11 cellular contexts compared by ENCODE assay signal in genomic region chr12:49549735-49550710, GRCh38. TPM values are rescaled to one million over a fixed set of nuclear protein-coding genes. Genes with fewer than 3 reads are reported as not detected.
A peak's percentile ranks its signal among the peaks of the same experiment; 100 is the strongest.
DNase-seq lines count a peak whose midpoint lies in the region; ATAC-seq and TF ChIP-seq lines count a peak whose summit lies in the region.
"Had no signal": no experiment of that assay in that cellular context is flagged by ENCODE, and none has a peak within 500 bp of the region (broad histone marks: within the 10 kb centered on the region; RNA-seq: fewer than 3 reads in every experiment).

No MANE protein-coding gene starts in this region.

- no TSS peak for BruUV-seq in OCI-LY7 (replicated peaks; lab: Mats Ljungman, UMichigan)

- DNase-seq in DMS153 treated with DMSO at 0.1 percent for 48 hours (lab: John Stamatoyannopoulos, UW; ENCODE audit: unreplicated experiment) (peak; percentile 47), NCI-H128 (lab: John Stamatoyannopoulos, UW; ENCODE audit: unreplicated experiment) (peak; percentile 72), OCI-LY7 (ENCODE audit: low spot score) (peak; percentile 32), mesothelial cell of epicardium (ENCODE audit: low spot score in 2 of 2, unreplicated experiment in 2 of 2) (no peak), HEK293T (ENCODE audit: extremely low spot score) (no peak)
- no peak for DNase-seq in activated CD4-positive, CD25-positive, alpha-beta regulatory T cell treated with anti-CD3 and anti-CD28 coated beads, Interleukin-2, amount 50 U/mL, for 72 hours
- DNase-seq: NCI-H82 had no signal

- intact Hi-C loops in OCI-LY7 (cut with micrococcal nuclease; ENCODE audit: unreplicated experiment), result loop anchor here (5.0 kb wide), 1 partner anchor 72 kb away; the partner anchor contains the start of gene PRPF40B

- H4K20me1 ChIP-seq in OCI-LY7 (ENCODE audit: insufficient read depth, low read length), result no peaks in the 10 kb centered on the region

- POLR2A ChIA-PET in OCI-LY7 (lab: Charles Lee) (interaction anchor here (0.6 to 1.1 kb wide), 3 partner anchors 13 to 730 kb away, joined by 3 read pairs; no protein-coding TSS in a partner anchor), HEK293T (lab: Yijun Ruan, JAX) (interaction anchor here (0.6 to 0.9 kb wide), 2 partner anchors 11 to 183 kb away, joined by 3 read pairs; partner anchors contain the start of gene SPATS2)

- no peaks in the 10 kb centered on the region for H3K9me3 Mint-ChIP-seq in mesothelial cell of epicardium
- H3K9me3 Mint-ChIP-seq: central memory CD8-positive, alpha-beta T cell had no signal

- peaks cover 20% of the 10 kb centered on the region for H3K4me1 ChIP-seq in OCI-LY7 (ENCODE audit: insufficient read depth, low read length, poor library complexity, severe bottlenecking)

- no peak for TF ChIP-seq CTCF in OCI-LY7 (conservative IDR thresholded peaks at IDR 0.05; ENCODE audit: low read length)
- no peak for TF ChIP-seq CTCF in mesothelial cell of epicardium (IDR thresholded peaks at IDR 0.05; ENCODE audit: unreplicated experiment)

- H3K79me2 ChIP-seq in OCI-LY7 (ENCODE audit: insufficient read depth, low read depth, low read length), result no peaks in the 10 kb centered on the region

- H3K4me3 Mint-ChIP-seq in mesothelial cell of epicardium, result peak overlapping the region; percentile 3

- H3K9me3 ChIP-seq in OCI-LY7 (ENCODE audit: low read length), result no peaks in the 10 kb centered on the region
- H3K9me3 ChIP-seq: tibial nerve had no signal

- H3K27ac ChIP-seq in OCI-LY7 (ENCODE audit: low read depth, low read length, poor library complexity, severe bottlenecking), result no peak overlapping the region
- H3K27ac ChIP-seq: tibial nerve had no signal

- no peak overlapping the region for H2AFZ ChIP-seq in OCI-LY7 (ENCODE audit: low read length)

- no peaks in the 10 kb centered on the region for H3K36me3 Mint-ChIP-seq in mesothelial cell of epicardium

- H3K4me3 ChIP-seq in OCI-LY7 (ENCODE audit: low read depth, low read length, poor library complexity, severe bottlenecking), result no peak overlapping the region

- H3K27me3 Mint-ChIP-seq in mesothelial cell of epicardium (ENCODE audit: low read depth), result peaks cover 42% of the 10 kb centered on the region

- no peaks in the 10 kb centered on the region for H3K9me2 ChIP-seq in OCI-LY7 (ENCODE audit: insufficient read depth, low read length)

- CTCF ChIA-PET in OCI-LY7 (lab: Charles Lee; ENCODE audit: unreplicated experiment) (no interaction called here), HEK293T (lab: Yijun Ruan, JAX) (interaction anchor here (0.6 to 1.1 kb wide), 3 partner anchors 35 to 396 kb away, joined by 3 to 5 read pairs (median 3); no protein-coding TSS in a partner anchor)

- H3K4me1 Mint-ChIP-seq in mesothelial cell of epicardium, result peaks cover 12% of the 10 kb centered on the region

- H3K27ac Mint-ChIP-seq in mesothelial cell of epicardium, result no peak overlapping the region

- no peak for ATAC-seq in GM21737 (IDR thresholded peaks at IDR 0.05; ENCODE audit: unreplicated experiment)
- no peak for ATAC-seq in GM19463 (IDR thresholded peaks at IDR 0.05; ENCODE audit: unreplicated experiment)

- no peak overlapping the region for H3K4me2 ChIP-seq in OCI-LY7 (ENCODE audit: low read length)

- no peaks in the 10 kb centered on the region for H3K36me3 ChIP-seq in OCI-LY7 (ENCODE audit: insufficient read depth, low read length)
- H3K36me3 ChIP-seq: tibial nerve had no signal

TF ChIP-seq in HEK293T, 16 proteins besides CTCF, POLR2A, EP300 and RAD21:
- TF ChIP-seq NFRKB (IDR thresholded peaks at IDR 0.05), result no peak
- TF ChIP-seq FOXM1 (IDR thresholded peaks at IDR 0.05; ENCODE audit: borderline replicate concordance), result no peak
- no peak for TF ChIP-seq PKNOX1 (IDR thresholded peaks at IDR 0.05)
- no peak for TF ChIP-seq SUZ12 (IDR thresholded peaks at IDR 0.05)
- no peak for TF ChIP-seq FOXA1 (IDR thresholded peaks at IDR 0.05)
- no peak for TF ChIP-seq ELF4 (IDR thresholded peaks at IDR 0.05)
- no peak for TF ChIP-seq CTBP1 (IDR thresholded peaks at IDR 0.05; ENCODE audit: borderline replicate concordance)
- no peak for TF ChIP-seq ZNF384 (IDR thresholded peaks at IDR 0.05)
TF ChIP-seq in HEK293T: peak in this region for 0.

RNA-seq across cellular contexts. Expression of gene KCNH3, which starts 11.2 kb away (rescaled TPM):
- total RNA-seq in OCI-LY7 (2014; rRNA removed; shearing (Covaris generic)), result 0.05 and 0.06 TPM in 2 replicates
- total RNA-seq in OCI-LY7 (2022), result 0.57 TPM in 1 of 2 replicates, not detected in the other
- 1.8 to 2.5 TPM (median 2.3 TPM) in 3 replicates for total RNA-seq in mesothelial cell of epicardium

RNA-seq across cellular contexts. Expression of gene MCRS1, which starts 17.9 kb away (rescaled TPM):
- 72.0 and 75.6 TPM in 2 replicates for total RNA-seq in OCI-LY7 (2014; rRNA removed; shearing (Covaris generic))
- total RNA-seq in OCI-LY7 (2022), result 65.4 and 72.4 TPM in 2 replicates
- total RNA-seq in mesothelial cell of epicardium, result 65.6 to 72.4 TPM (median 68.1 TPM) in 3 replicates

RNA-seq across cellular contexts. Expression of gene FAM186B, which starts 55.4 kb away (rescaled TPM):
- total RNA-seq in OCI-LY7 (2014; rRNA removed; shearing (Covaris generic)), result 0.21 and 0.60 TPM in 2 replicates
- 2.4 and 2.8 TPM in 2 replicates for total RNA-seq in OCI-LY7 (2022)
- total RNA-seq in mesothelial cell of epicardium, result 0.29 to 0.50 TPM (median 0.40 TPM) in 3 replicates

Comparison
In these comparisons a context has a peak if more than half of its experiments do, and no peak if none do; other contexts are left out.
1. DNase-seq: peak in DMS153 treated with DMSO at 0.1 percent for 48 hours (single experiment), NCI-H128 (single experiment) and OCI-LY7 (single experiment); none in mesothelial cell of epicardium (0 of 2), HEK293T (single experiment) and activated CD4-positive, CD25-positive, alpha-beta regulatory T cell treated with anti-CD3 and anti-CD28 coated beads, Interleukin-2, amount 50 U/mL, for 72 hours (single experiment).